ENCODE assay signal across 17 cellular contexts in genomic region chr12:12415886-12416285, GRCh38. TPM values are rescaled to one million over a fixed set of nuclear protein-coding genes. Genes with fewer than 3 reads are reported as not detected.
A peak's percentile ranks its signal among the peaks of the same experiment; 100 is the strongest.
DNase-seq lines count a peak whose midpoint lies in the region; ATAC-seq and TF ChIP-seq lines count a peak whose summit lies in the region.
"Had no signal": no experiment of that assay in that cellular context is flagged by ENCODE, and none has a peak within 500 bp of the region (broad histone marks: within the 10 kb centered on the region; RNA-seq: fewer than 3 reads in every experiment).

No MANE protein-coding gene starts in this region.

- H3K9me3 ChIP-seq in CD8-positive, alpha-beta memory T cell (ENCODE audit: low read length): no peaks in the 10 kb centered on the region
- H3K9me3 ChIP-seq in left ventricle myocardium inferior (replicated peaks): peaks cover 4% of the 10 kb centered on the region

- peaks cover 18% of the 10 kb centered on the region for H3K4me1 Mint-ChIP-seq in activated CD4-positive, alpha-beta T cell treated with anti-CD3 and anti-CD28 coated beads for 36 hours
- peaks cover 21 to 44% (median 34%) of the 10 kb centered on the region in 3 donors for H3K4me1 Mint-ChIP-seq in CD8-positive, alpha-beta memory T cell
- peaks cover 28% of the 10 kb centered on the region for H3K4me1 Mint-ChIP-seq in activated CD4-positive, alpha-beta memory T cell treated with anti-CD3 and anti-CD28 coated beads for 36 hours (ENCODE audit: low read depth)
- peaks cover 4% of the 10 kb centered on the region for H3K4me1 Mint-ChIP-seq in progenitor cell of endocrine pancreas (ENCODE audit: low read depth)

- peak overlapping the region; percentile 37 for H3K27ac Mint-ChIP-seq in activated CD4-positive, alpha-beta T cell treated with anti-CD3 and anti-CD28 coated beads for 36 hours
- peak overlapping the region in 6 of 8 donors; percentile 29 to 81 (median 58) for H3K27ac Mint-ChIP-seq in CD8-positive, alpha-beta memory T cell
- H3K27ac Mint-ChIP-seq in activated CD4-positive, alpha-beta memory T cell treated with anti-CD3 and anti-CD28 coated beads for 36 hours: peak overlapping the region; percentile 59
- peak overlapping the region; percentile 62 for H3K27ac Mint-ChIP-seq in progenitor cell of endocrine pancreas
- H3K27ac Mint-ChIP-seq: CD14-positive monocyte had no signal

- H3K27ac ChIP-seq in CD8-positive, alpha-beta memory T cell (ENCODE audit: low read depth, low read length): no peak overlapping the region
- H3K27ac ChIP-seq in left ventricle myocardium inferior (replicated peaks): no peak overlapping the region
- H3K27ac ChIP-seq: GM23248, HL-60, RWPE1 had no signal

- no peak overlapping the region for H3K4me3 ChIP-seq in CD8-positive, alpha-beta memory T cell (ENCODE audit: low read length)
- no peak overlapping the region for H3K4me3 ChIP-seq in left ventricle myocardium inferior
- H3K4me3 ChIP-seq: GM23248, K562 had no signal

- no peaks in the 10 kb centered on the region for H3K4me1 ChIP-seq in CD8-positive, alpha-beta memory T cell (ENCODE audit: insufficient read depth, low read length)
- H3K4me1 ChIP-seq in left ventricle myocardium inferior: no peaks in the 10 kb centered on the region

- H3K4me3 Mint-ChIP-seq in activated CD4-positive, alpha-beta T cell treated with anti-CD3 and anti-CD28 coated beads for 36 hours: no peak overlapping the region
- peak overlapping the region in 1 of 7 donors; percentile 8 for H3K4me3 Mint-ChIP-seq in CD8-positive, alpha-beta memory T cell
- no peak overlapping the region for H3K4me3 Mint-ChIP-seq in activated CD4-positive, alpha-beta memory T cell treated with anti-CD3 and anti-CD28 coated beads for 36 hours
- no peak overlapping the region for H3K4me3 Mint-ChIP-seq in progenitor cell of endocrine pancreas (ENCODE audit: low read depth)
- H3K4me3 Mint-ChIP-seq: CD14-positive monocyte had no signal

- intact Hi-C loops in activated CD4-positive, alpha-beta T cell treated with anti-CD3 and anti-CD28 coated beads for 36 hours (cut with DNase I, micrococcal nuclease): no loop called here
- intact Hi-C loops in activated CD4-positive, alpha-beta memory T cell treated with anti-CD3 and anti-CD28 coated beads for 36 hours (cut with micrococcal nuclease): loop anchor here (1.0 kb wide), 1 partner anchor 23 kb away; no protein-coding TSS in a partner anchor
- intact Hi-C loops in left ventricle myocardium inferior (cut with micrococcal nuclease): no loop called here

- no peak for DNase-seq in activated CD4-positive, alpha-beta T cell treated with anti-CD3 and anti-CD28 coated beads for 36 hours
- DNase-seq in activated CD4-positive, alpha-beta T cell treated with anti-CD3 and anti-CD28 coated beads for 48 hours: no peak
- DNase-seq in CD8-positive, alpha-beta memory T cell: no peak
- DNase-seq in activated CD4-positive, alpha-beta memory T cell treated with anti-CD3 and anti-CD28 coated beads for 36 hours: no peak
- no peak for DNase-seq in progenitor cell of endocrine pancreas (ENCODE audit: low spot score, unreplicated experiment)
- no peak for DNase-seq in left ventricle myocardium inferior
- DNase-seq: GM23248, NCI-H1048, NCI-H2107, NCI-H226, NCI-H526 treated with DMSO at 0.1 percent for 48 hours had no signal

- peaks cover 4% of the 10 kb centered on the region for H3K9me3 Mint-ChIP-seq in activated CD4-positive, alpha-beta T cell treated with anti-CD3 and anti-CD28 coated beads for 36 hours (ENCODE audit: low read depth)
- H3K9me3 Mint-ChIP-seq in CD8-positive, alpha-beta memory T cell: peaks cover 0 to 8% (median 3%) of the 10 kb centered on the region in 5 donors
- H3K9me3 Mint-ChIP-seq in activated CD4-positive, alpha-beta memory T cell treated with anti-CD3 and anti-CD28 coated beads for 36 hours: peaks cover 22% of the 10 kb centered on the region
- peaks cover 46% of the 10 kb centered on the region for H3K9me3 Mint-ChIP-seq in progenitor cell of endocrine pancreas (ENCODE audit: low read depth)

- no peaks in the 10 kb centered on the region for H3K27me3 ChIP-seq in CD8-positive, alpha-beta memory T cell (ENCODE audit: insufficient read depth, low read length, poor library complexity, severe bottlenecking)
- no peaks in the 10 kb centered on the region for H3K27me3 ChIP-seq in left ventricle myocardium inferior (ENCODE audit: low read depth)

- no peak for TF ChIP-seq CTCF in progenitor cell of endocrine pancreas (IDR thresholded peaks at IDR 0.05; ENCODE audit: unreplicated experiment)
- no peak for TF ChIP-seq CTCF in left ventricle myocardium inferior (IDR thresholded peaks at IDR 0.05; ENCODE audit: borderline replicate concordance)

- CTCF ChIA-PET in activated CD4-positive, alpha-beta T cell treated with anti-CD3 and anti-CD28 coated beads for 36 hours (lab: Charles Lee): no interaction called here
- CTCF ChIA-PET in CD8-positive, alpha-beta memory T cell (lab: Charles Lee): no interaction called here
- CTCF ChIA-PET in activated CD4-positive, alpha-beta memory T cell treated with anti-CD3 and anti-CD28 coated beads for 36 hours (lab: Charles Lee): interaction anchor here (0.6 kb wide), 1 partner anchor 216 kb away, joined by 3 read pairs; no protein-coding TSS in a partner anchor

- peaks cover 34% of the 10 kb centered on the region for H3K36me3 Mint-ChIP-seq in activated CD4-positive, alpha-beta T cell treated with anti-CD3 and anti-CD28 coated beads for 36 hours (ENCODE audit: low read depth)
- H3K36me3 Mint-ChIP-seq in CD8-positive, alpha-beta memory T cell: peaks cover 10 to 16% (median 14%) of the 10 kb centered on the region in 3 donors
- H3K36me3 Mint-ChIP-seq in activated CD4-positive, alpha-beta memory T cell treated with anti-CD3 and anti-CD28 coated beads for 36 hours: peaks cover 30% of the 10 kb centered on the region
- peaks cover 36% of the 10 kb centered on the region for H3K36me3 Mint-ChIP-seq in progenitor cell of endocrine pancreas (ENCODE audit: insufficient read depth)

- no peaks in the 10 kb centered on the region for H3K36me3 ChIP-seq in CD8-positive, alpha-beta memory T cell (ENCODE audit: insufficient read depth, low read length)
- no peaks in the 10 kb centered on the region for H3K36me3 ChIP-seq in left ventricle myocardium inferior

- ATAC-seq in activated CD4-positive, alpha-beta T cell treated with anti-CD3 and anti-CD28 coated beads for 36 hours: peak; percentile 39
- ATAC-seq in HG03354 (IDR thresholded peaks at IDR 0.05; ENCODE audit: poor library complexity, severe bottlenecking, unreplicated experiment) (no peak), HG02798 (IDR thresholded peaks at IDR 0.05; ENCODE audit: poor library complexity, unreplicated experiment) (no peak)
- ATAC-seq: K562 had no signal

- POLR2A ChIA-PET in activated CD4-positive, alpha-beta T cell treated with anti-CD3 and anti-CD28 coated beads for 36 hours (lab: Charles Lee): no interaction called here
- POLR2A ChIA-PET in CD8-positive, alpha-beta memory T cell (lab: Charles Lee): no interaction called here
- POLR2A ChIA-PET in activated CD4-positive, alpha-beta memory T cell treated with anti-CD3 and anti-CD28 coated beads for 36 hours (lab: Charles Lee): interaction anchor here (1.2 kb wide), 1 partner anchor 26 kb away, joined by 7 read pairs; no protein-coding TSS in a partner anchor

- H3K27me3 Mint-ChIP-seq in activated CD4-positive, alpha-beta T cell treated with anti-CD3 and anti-CD28 coated beads for 36 hours: no peaks in the 10 kb centered on the region
- H3K27me3 Mint-ChIP-seq in CD8-positive, alpha-beta memory T cell: peaks cover 0 to 1% of the 10 kb centered on the region in 2 donors
- H3K27me3 Mint-ChIP-seq in activated CD4-positive, alpha-beta memory T cell treated with anti-CD3 and anti-CD28 coated beads for 36 hours: no peaks in the 10 kb centered on the region
- H3K27me3 Mint-ChIP-seq in progenitor cell of endocrine pancreas: no peaks in the 10 kb centered on the region

RNA-seq across cellular contexts. Expression of gene BORCS5, which starts 59.0 kb away (rescaled TPM):
- 10 to 100 TPM; 41.8 to 45.0 TPM for total RNA-seq in activated CD4-positive, alpha-beta T cell treated with anti-CD3 and anti-CD28 coated beads for 36 hours
- total RNA-seq in CD8-positive, alpha-beta memory T cell: 10 to 100 TPM; 36.4 to 39.7 TPM
- 22.0 TPM for polyA plus RNA-seq in CD8-positive, alpha-beta memory T cell
- total RNA-seq in activated CD4-positive, alpha-beta memory T cell treated with anti-CD3 and anti-CD28 coated beads for 36 hours: 10 to 100 TPM; 43.7 to 47.8 TPM
- total RNA-seq in progenitor cell of endocrine pancreas: 22.0 and 25.2 TPM in 2 replicates
- 8.7 TPM for total RNA-seq in left ventricle myocardium inferior
